In the genomic region with DNA sequence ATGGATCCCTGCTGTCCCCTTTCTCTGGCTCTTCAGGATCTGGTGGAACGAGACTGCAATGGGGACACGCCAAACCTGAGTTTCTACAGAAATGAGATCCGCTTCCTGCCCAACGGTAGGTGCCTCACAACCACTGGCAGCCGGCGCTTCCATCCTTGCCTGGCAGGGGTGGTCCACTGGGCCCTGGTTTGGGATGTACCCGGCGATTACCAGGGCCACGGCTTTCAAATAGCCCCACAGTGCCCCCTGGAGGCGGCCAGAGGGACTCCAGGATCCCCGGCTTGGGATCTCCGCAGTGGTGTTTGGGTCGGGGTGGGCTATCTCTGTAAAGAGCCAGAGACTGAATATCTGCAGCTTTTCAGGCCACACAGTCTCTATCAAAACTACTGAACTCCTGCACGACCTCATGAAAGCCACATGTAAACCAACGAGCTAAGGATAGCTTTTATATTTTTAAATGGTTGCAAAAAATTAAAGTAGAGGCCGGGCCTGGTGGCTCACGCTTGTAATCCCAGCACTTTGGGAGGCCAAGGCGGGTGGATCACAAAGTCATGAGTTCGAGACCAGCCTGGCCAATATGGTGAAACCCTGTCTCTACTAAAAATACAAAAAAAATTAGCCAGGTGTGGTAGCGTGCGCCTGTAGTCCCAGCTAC, we compare ENCODE assay signal across 8 cellular contexts. TPM values are rescaled to one million over a fixed set of nuclear protein-coding genes. Genes with fewer than 3 reads are reported as not detected.
DNase-seq lines count a peak whose midpoint lies in the region; ATAC-seq and TF ChIP-seq lines count a peak whose summit lies in the region.

No MANE protein-coding gene starts in this region.

- DNase-seq in DMS 273 treated with DMSO at 0.1 percent for 48 hours (lab: John Stamatoyannopoulos, UW) (peak; percentile 16), adipocyte (ENCODE audit: low read depth) (peak; percentile 85), left ventricle myocardium superior (peak; percentile 82), NCI-H774 (lab: John Stamatoyannopoulos, UW) (no peak)
- DNase-seq in stimulated activated CD4-positive, alpha-beta T cell treated with anti-CD3 and anti-CD28 coated beads, Interleukin-15, amount 100 ng/mL, for 1 hour (ENCODE audit: low read depth in 1 of 2, low spot score in 1 of 2): peak; percentile 53 to 65

- ATAC-seq in left ventricle myocardium superior (peak; percentile 58), GM21528 (IDR thresholded peaks at IDR 0.05; ENCODE audit: low FRiP score, unreplicated experiment) (no peak)

- H3K4me3 ChIP-seq in KMS-11 (IDR thresholded peaks at IDR 0.05; ENCODE audit: insufficient read depth, low read depth, low read length): no peak overlapping the region
- H3K4me3 ChIP-seq in adipocyte (ENCODE audit: low read length): no peak overlapping the region

- peak overlapping the region; percentile 26 for H3K27ac Mint-ChIP-seq in T-helper 1 cell treated with Interleukin-12 subunit alpha and Interleukin-12 subunit beta and Interleukin-4 antibody, amounts not matched to agents 30 μg/mL and 1 μg/mL, for 36 hours

- H2AFZ ChIP-seq in KMS-11 (ENCODE audit: low read depth): no peak overlapping the region

- H3K9me3 ChIP-seq in adipocyte (ENCODE audit: control insufficient read depth, low read length): no peaks in the 10 kb centered on the region

- H3K27me3 Mint-ChIP-seq in T-helper 1 cell treated with Interleukin-12 subunit alpha and Interleukin-12 subunit beta and Interleukin-4 antibody, amounts not matched to agents 30 μg/mL and 1 μg/mL, for 36 hours (ENCODE audit: low read depth): no peaks in the 10 kb centered on the region

- peaks cover 17% of the 10 kb centered on the region for H3K4me1 ChIP-seq in KMS-11 (ENCODE audit: low read depth, poor library complexity, severe bottlenecking)
- H3K4me1 ChIP-seq in adipocyte (ENCODE audit: control insufficient read depth, insufficient read depth, low read length): peaks cover 15% of the 10 kb centered on the region

- H4K20me1 ChIP-seq in KMS-11 (ENCODE audit: insufficient read depth): no peaks in the 10 kb centered on the region

- H3K9ac ChIP-seq in KMS-11 (no peak overlapping the region), adipocyte (ENCODE audit: low read length) (no peak overlapping the region)

- peaks cover 16% of the 10 kb centered on the region for H3K4me1 Mint-ChIP-seq in T-helper 1 cell treated with Interleukin-12 subunit alpha and Interleukin-12 subunit beta and Interleukin-4 antibody, amounts not matched to agents 30 μg/mL and 1 μg/mL, for 36 hours (ENCODE audit: low read depth)

- H3K36me3 Mint-ChIP-seq in T-helper 1 cell treated with Interleukin-12 subunit alpha and Interleukin-12 subunit beta and Interleukin-4 antibody, amounts not matched to agents 30 μg/mL and 1 μg/mL, for 36 hours (ENCODE audit: low read depth): peaks cover 11% of the 10 kb centered on the region

- intact Hi-C loops in left ventricle myocardium superior (cut with micrococcal nuclease): loop anchor here (10.0 kb wide), 1 partner anchor 144 kb away; no protein-coding TSS in a partner anchor

- H3K36me3 ChIP-seq in KMS-11 (ENCODE audit: insufficient read depth): no peaks in the 10 kb centered on the region; the same call in 1 of the 2 replicates
- H3K36me3 ChIP-seq in adipocyte (ENCODE audit: control insufficient read depth, insufficient read depth, low read length, severe bottlenecking): peaks cover 56% of the 10 kb centered on the region

- peak; percentile 95 for TF ChIP-seq CTCF in KMS-11 (conservative IDR thresholded peaks at IDR 0.05; ENCODE audit: low read depth, low read length)

- H3K27ac ChIP-seq in KMS-11: no peak overlapping the region

- no peak overlapping the region for H3K4me3 Mint-ChIP-seq in T-helper 1 cell treated with Interleukin-12 subunit alpha and Interleukin-12 subunit beta and Interleukin-4 antibody, amounts not matched to agents 30 μg/mL and 1 μg/mL, for 36 hours

- H3K79me2 ChIP-seq in KMS-11 (ENCODE audit: insufficient read depth, low read depth): peaks cover 24% of the 10 kb centered on the region

- no peaks in the 10 kb centered on the region for H3K27me3 ChIP-seq in KMS-11 (ENCODE audit: insufficient read depth, low read depth)
- H3K27me3 ChIP-seq in adipocyte (replicated peaks; ENCODE audit: control insufficient read depth, insufficient read depth, low read length): no peaks in the 10 kb centered on the region

- no peaks in the 10 kb centered on the region for H3K9me3 Mint-ChIP-seq in T-helper 1 cell treated with Interleukin-12 subunit alpha and Interleukin-12 subunit beta and Interleukin-4 antibody, amounts not matched to agents 30 μg/mL and 1 μg/mL, for 36 hours

- no peak overlapping the region for H3K4me2 ChIP-seq in KMS-11

RNA-seq across cellular contexts. Expression of a gene that starts 3.7 kb away (rescaled TPM):
- total RNA-seq in left ventricle myocardium superior: 21.0 TPM

RNA-seq across cellular contexts. Expression of a gene that starts 8.5 kb away (rescaled TPM):
- total RNA-seq in left ventricle myocardium superior: 2.9 TPM

RNA-seq across cellular contexts. Expression of a gene that starts 12.1 kb away (rescaled TPM):
- total RNA-seq in left ventricle myocardium superior: 11.1 TPM

RNA-seq across cellular contexts. Expression of a gene that starts 53.3 kb away (rescaled TPM):
- 6.1 TPM for total RNA-seq in left ventricle myocardium superior
